28 cellular contexts compared by ENCODE assay signal in genomic region chr17:74230896-74231295, GRCh38.
"Had no signal": no experiment of that assay in that cellular context is flagged by ENCODE, and none has a peak within 500 bp of the region (broad histone marks: within the 10 kb centered on the region; RNA-seq: fewer than 3 reads in every experiment).

No MANE protein-coding gene starts in this region.

- H3K27ac ChIP-seq: ascending aorta, breast epithelium, cardiac muscle cell, epithelial cell of prostate, esophagus squamous epithelium, gastroesophageal sphincter, heart right ventricle had no signal

- H3K4me3 ChIP-seq: ascending aorta, breast epithelium, cardiac muscle cell, esophagus squamous epithelium, gastroesophageal sphincter, heart right ventricle had no signal

- DNase-seq: activated CD4-positive, alpha-beta memory T cell treated with anti-CD3 and anti-CD28 coated beads, Interleukin-2, amount 10 ng/mL, durations not matched to agents 7 days and 5 days; activated CD4-positive, alpha-beta T cell treated with anti-CD3 and anti-CD28 coated beads for 1 hour; activated CD4-positive, alpha-beta T cell treated with anti-CD3 and anti-CD28 coated beads for 4 hours; activated CD4-positive, alpha-beta T cell treated with anti-CD3 and anti-CD28 coated beads, Interleukin-2, amount 10 ng/mL, durations not matched to agents 7 days and 5 days; activated CD4-positive, alpha-beta T cell treated with anti-CD3 and anti-CD28 coated beads, Interleukin-2, amount 50 U/mL, for 4 hours; activated CD8-positive, alpha-beta memory T cell treated with anti-CD3 and anti-CD28 coated beads, Interleukin-2, amount 50 U/mL, for 48 hours; activated gamma-delta T cell; activated naive CD4-positive, alpha-beta T cell; activated naive CD4-positive, alpha-beta T cell treated with anti-CD3 and anti-CD28 coated beads, Interleukin-2, amount 10 ng/mL, durations not matched to agents 7 days and 5 days; activated naive CD8-positive, alpha-beta T cell treated with anti-CD3 and anti-CD28 coated beads, Interleukin-2, amount 10 ng/mL, durations not matched to agents 7 days and 5 days; activated T-cell treated with anti-CD3 and anti-CD28 coated beads for 4 hours; activated T-cell treated with anti-CD3 and anti-CD28 coated beads, Interleukin-2, amount 50 U/mL, for 24 hours; activated T-cell treated with anti-CD3 and anti-CD28 coated beads, Interleukin-2, amount 50 U/mL, for 72 hours; central memory CD4-positive, alpha-beta T cell; cortex of kidney; dermis blood vessel endothelial cell; effector CD8-positive, alpha-beta T cell; esophagus squamous epithelium; foreskin melanocyte; heart right ventricle; T-helper 2 cell had no signal

- H3K36me3 ChIP-seq: breast epithelium, cardiac muscle cell had no signal

- ATAC-seq: activated naive CD4-positive, alpha-beta T cell treated with anti-CD3 and anti-CD28 coated beads, Interleukin-2, amount 50 U/mL, for 72 hours; activated T-cell treated with anti-CD3 and anti-CD28 coated beads, Interleukin-2, amount 50 U/mL, for 72 hours; gastroesophageal sphincter; heart right ventricle; WTC11 had no signal

- H3K27me3 ChIP-seq: ascending aorta, breast epithelium, cardiac muscle cell, esophagus squamous epithelium, gastroesophageal sphincter, heart right ventricle had no signal

- H3K4me1 ChIP-seq: ascending aorta, breast epithelium had no signal

- H3K9me3 ChIP-seq: ascending aorta, breast epithelium, esophagus squamous epithelium, gastroesophageal sphincter, heart right ventricle had no signal
